22 cellular contexts compared by ENCODE assay signal in genomic region chr16:84658690-84659089, GRCh38. TPM values are rescaled to one million over a fixed set of nuclear protein-coding genes. Genes with fewer than 3 reads are reported as not detected.
DNase-seq lines count a peak whose midpoint lies in the region; ATAC-seq, FAIRE-seq and TF ChIP-seq lines count a peak whose summit lies in the region.
"Had no signal": no experiment of that assay in that cellular context is flagged by ENCODE, and none has a peak within 500 bp of the region (broad histone marks: within the 10 kb centered on the region; RNA-seq: fewer than 3 reads in every experiment).

No MANE protein-coding gene starts in this region.

- no peak overlapping the region for H3K4me3 Mint-ChIP-seq in activated naive CD8-positive, alpha-beta T cell treated with anti-CD3 and anti-CD28 coated beads for 36 hours
- no peak overlapping the region for H3K4me3 Mint-ChIP-seq in activated naive CD8-positive, alpha-beta T cell treated with anti-CD3 and anti-CD28 coated beads, Interleukin-2, amount 50 U/mL, for 24 hours
- H3K4me3 Mint-ChIP-seq in GM23338 (no peak overlapping the region), neural progenitor cell (no peak overlapping the region)
- H3K4me3 Mint-ChIP-seq: CD4-positive, CD25-positive, alpha-beta regulatory T cell had no signal

- no peaks in the 10 kb centered on the region for H3K9me2 ChIP-seq in GM23338 (ENCODE audit: insufficient read depth)

- peaks cover 29% of the 10 kb centered on the region for H3K36me3 Mint-ChIP-seq in activated naive CD8-positive, alpha-beta T cell treated with anti-CD3 and anti-CD28 coated beads for 36 hours
- H3K36me3 Mint-ChIP-seq in activated naive CD8-positive, alpha-beta T cell treated with anti-CD3 and anti-CD28 coated beads, Interleukin-2, amount 50 U/mL, for 24 hours (ENCODE audit: low read depth): peaks cover 33% of the 10 kb centered on the region
- peaks cover 48% of the 10 kb centered on the region for H3K36me3 Mint-ChIP-seq in GM23338 (ENCODE audit: low read depth)
- peaks cover 26% of the 10 kb centered on the region for H3K36me3 Mint-ChIP-seq in neural progenitor cell

- H3K36me3 ChIP-seq in GM23338 (ENCODE audit: insufficient read depth): peaks cover 4% of the 10 kb centered on the region; the same call in 1 of the 2 replicates
- peaks cover 40 to 70% of the 10 kb centered on the region in 2 donors for H3K36me3 ChIP-seq in kidney (ENCODE audit: control insufficient read depth in 1 of 2, insufficient read depth in 2 of 2, low read length in 2 of 2)
- no peaks in the 10 kb centered on the region for H3K36me3 ChIP-seq in neural progenitor cell
- H3K36me3 ChIP-seq: MG63 had no signal

- H4K20me1 ChIP-seq in GM23338 (replicated peaks; ENCODE audit: insufficient read depth) (no peaks in the 10 kb centered on the region), neural progenitor cell (ENCODE audit: low read depth) (no peaks in the 10 kb centered on the region)

- no peaks in the 10 kb centered on the region for H3K79me2 ChIP-seq in GM23338 (replicated peaks; ENCODE audit: insufficient read depth)
- H3K79me2 ChIP-seq in neural progenitor cell (ENCODE audit: low read depth): no peaks in the 10 kb centered on the region

- H3K4me1 ChIP-seq in GM23338 (ENCODE audit: insufficient read depth) (peaks cover 4% of the 10 kb centered on the region), kidney (ENCODE audit: control insufficient read depth in 1 of 2, insufficient read depth in 1 of 2, low read depth in 1 of 2, low read length in 2 of 2) (no peaks in the 10 kb centered on the region), neural progenitor cell (no peaks in the 10 kb centered on the region)
- H3K4me1 ChIP-seq: A549, BE2C had no signal

- H3K27me3 ChIP-seq in GM23338 (ENCODE audit: insufficient read depth): no peaks in the 10 kb centered on the region
- H3K27me3 ChIP-seq in neural progenitor cell: no peaks in the 10 kb centered on the region
- H3K27me3 ChIP-seq: BE2C, MG63 had no signal

- H3K4me3 ChIP-seq in GM23338: no peak overlapping the region
- H3K4me3 ChIP-seq in kidney (ENCODE audit: low read length in 2 of 2): no peak overlapping the region
- no peak overlapping the region for H3K4me3 ChIP-seq in neural progenitor cell
- H3K4me3 ChIP-seq: A549, MG63 had no signal

- no peaks in the 10 kb centered on the region for H3K27me3 Mint-ChIP-seq in activated naive CD8-positive, alpha-beta T cell treated with anti-CD3 and anti-CD28 coated beads for 36 hours
- H3K27me3 Mint-ChIP-seq in activated naive CD8-positive, alpha-beta T cell treated with anti-CD3 and anti-CD28 coated beads, Interleukin-2, amount 50 U/mL, for 24 hours: no peaks in the 10 kb centered on the region
- H3K27me3 Mint-ChIP-seq in GM23338 (ENCODE audit: insufficient read depth, low read depth, poor library complexity) (peaks cover 16% of the 10 kb centered on the region), neural progenitor cell (ENCODE audit: insufficient read depth, low read depth) (peaks cover 5% of the 10 kb centered on the region)
- H3K27me3 Mint-ChIP-seq: CD4-positive, CD25-positive, alpha-beta regulatory T cell had no signal

- H3K4me1 Mint-ChIP-seq in activated naive CD8-positive, alpha-beta T cell treated with anti-CD3 and anti-CD28 coated beads for 36 hours: peaks cover 28% of the 10 kb centered on the region
- peaks cover 19% of the 10 kb centered on the region for H3K4me1 Mint-ChIP-seq in activated naive CD8-positive, alpha-beta T cell treated with anti-CD3 and anti-CD28 coated beads, Interleukin-2, amount 50 U/mL, for 24 hours
- H3K4me1 Mint-ChIP-seq in GM23338 (peaks cover 6% of the 10 kb centered on the region), neural progenitor cell (peaks cover 3% of the 10 kb centered on the region)

- H3F3A ChIP-seq in GM23338 (replicated peaks; ENCODE audit: low read depth) (no peaks in the 10 kb centered on the region), neural progenitor cell (ENCODE audit: low read depth) (no peaks in the 10 kb centered on the region)

- H3K9me3 ChIP-seq in kidney (ENCODE audit: control insufficient read depth in 1 of 2, low read length in 2 of 2): no peaks in the 10 kb centered on the region
- H3K9me3 ChIP-seq in neural progenitor cell (ENCODE audit: low read depth): no peaks in the 10 kb centered on the region
- H3K9me3 ChIP-seq: A549, BE2C, MG63 had no signal

- H3K9me3 Mint-ChIP-seq in activated naive CD8-positive, alpha-beta T cell treated with anti-CD3 and anti-CD28 coated beads for 36 hours: no peaks in the 10 kb centered on the region
- no peaks in the 10 kb centered on the region for H3K9me3 Mint-ChIP-seq in activated naive CD8-positive, alpha-beta T cell treated with anti-CD3 and anti-CD28 coated beads, Interleukin-2, amount 50 U/mL, for 24 hours
- H3K9me3 Mint-ChIP-seq in GM23338: no peaks in the 10 kb centered on the region
- no peaks in the 10 kb centered on the region for H3K9me3 Mint-ChIP-seq in neural progenitor cell
- H3K9me3 Mint-ChIP-seq: CD4-positive, CD25-positive, alpha-beta regulatory T cell had no signal

- intact Hi-C loops in kidney (cut with DNase I): no loop called here

- peak overlapping the region; percentile 66 for H3K27ac Mint-ChIP-seq in activated naive CD8-positive, alpha-beta T cell treated with anti-CD3 and anti-CD28 coated beads for 36 hours
- H3K27ac Mint-ChIP-seq in activated naive CD8-positive, alpha-beta T cell treated with anti-CD3 and anti-CD28 coated beads, Interleukin-2, amount 50 U/mL, for 24 hours: no peak overlapping the region
- H3K27ac Mint-ChIP-seq in GM23338: peak overlapping the region; percentile 75; the same call in 1 of the 2 replicates
- peak overlapping the region; percentile 57 for H3K27ac Mint-ChIP-seq in neural progenitor cell

- no peak for ATAC-seq in activated naive CD8-positive, alpha-beta T cell treated with anti-CD3 and anti-CD28 coated beads, Interleukin-2, amount 50 U/mL, for 24 hours
- ATAC-seq in GM23338 (no peak), GM19467 (IDR thresholded peaks at IDR 0.05; ENCODE audit: unreplicated experiment) (no peak)
- ATAC-seq: A549 had no signal

- H3K27ac ChIP-seq in GM23338 (ENCODE audit: low read depth) (no peak overlapping the region), kidney (ENCODE audit: low read depth in 2 of 2, low read length in 2 of 2) (no peak overlapping the region), neural progenitor cell (no peak overlapping the region)
- H3K27ac ChIP-seq: A549 had no signal

- H3K9ac ChIP-seq in kidney (ENCODE audit: low read length in 2 of 2) (no peak overlapping the region), neural progenitor cell (no peak overlapping the region)

- TF ChIP-seq CTCF in GM23338 (conservative IDR thresholded peaks at IDR 0.05; ENCODE audit: low read depth in 2 of 2) (no peak), kidney (IDR thresholded peaks at IDR 0.05; ENCODE audit: borderline replicate concordance, extremely low read depth, insufficient read depth) (no peak), neural progenitor cell (IDR thresholded peaks at IDR 0.05) (no peak)

- DNase-seq in activated naive CD8-positive, alpha-beta T cell treated with anti-CD3 and anti-CD28 coated beads for 36 hours: no peak
- no peak for DNase-seq in activated naive CD8-positive, alpha-beta T cell treated with anti-CD3 and anti-CD28 coated beads, Interleukin-2, amount 50 U/mL, for 24 hours
- no peak for DNase-seq in GM23338 (ENCODE audit: low spot score)
- DNase-seq in kidney: peak; percentile 23
- no peak for DNase-seq in neural progenitor cell (ENCODE audit: low spot score)
- DNase-seq in inferior parietal cortex (ENCODE audit: extremely low spot score): no peak
- no peak for DNase-seq in NCI-H446 treated with DMSO at 0.1 percent for 48 hours (lab: John Stamatoyannopoulos, UW)
- DNase-seq: BE2C; CD4-positive, CD25-positive, alpha-beta regulatory T cell; COR-L47; DMS79; MG63; NCI-H1417; NCI-H187; NCI-H446; NCI-H526 treated with DMSO at 0.1 percent for 48 hours; OCI-M1; SHP77 had no signal

- no peak for FAIRE-seq in kidney (lab: Jason Lieb, UNC)
- FAIRE-seq: A549, H54, RCC 7860 had no signal

- H3K4me2 ChIP-seq in GM23338 (no peak overlapping the region), neural progenitor cell (no peak overlapping the region)
- H3K4me2 ChIP-seq: A549 had no signal

- H2AFZ ChIP-seq in GM23338 (no peak overlapping the region), neural progenitor cell (replicated peaks) (no peak overlapping the region)

TF ChIP-seq in GM23338, 12 proteins besides CTCF, POLR2A, EP300 and RAD21 (continues in another document):
- no peak for TF ChIP-seq STAT1 (IDR thresholded peaks at IDR 0.05; ENCODE audit: unreplicated experiment)

RNA-seq across cellular contexts. Expression of gene KLHL36, which starts 10.4 kb away (rescaled TPM):
- 10 to 100 TPM; 32.6 to 34.8 TPM for total RNA-seq in activated naive CD8-positive, alpha-beta T cell treated with anti-CD3 and anti-CD28 coated beads for 36 hours
- total RNA-seq in GM23338 (2014; rRNA removed; shearing (Covaris generic)): 54.6 and 70.4 TPM in 2 replicates
- 13.4 and 15.5 TPM in 2 replicates for polyA plus RNA-seq in GM23338 (2016; fragmentation: Nextera tagmentation; extraction: Ambion mirVana)
- total RNA-seq in kidney: 76.6 TPM
- polyA plus RNA-seq in kidney (ENCODE audit: insufficient read depth, low read depth, low replicate concordance): 13.7 TPM
- 15.9 and 25.3 TPM in 2 replicates for total RNA-seq in neural progenitor cell (ENCODE audit: low replicate concordance)

RNA-seq across cellular contexts. Expression of gene COTL1, which starts 40.8 kb away (rescaled TPM):
- total RNA-seq in activated naive CD8-positive, alpha-beta T cell treated with anti-CD3 and anti-CD28 coated beads for 36 hours: 100 to 1,000 TPM; 588 to 605 TPM
- 111 and 117 TPM in 2 replicates for total RNA-seq in GM23338 (2014; rRNA removed; shearing (Covaris generic))
- polyA plus RNA-seq in GM23338 (2016; fragmentation: Nextera tagmentation; extraction: Ambion mirVana) (165 and 166 TPM in 2 replicates), kidney (ENCODE audit: insufficient read depth, low read depth, low replicate concordance) (136 TPM)
- total RNA-seq in kidney (122 TPM), neural progenitor cell (ENCODE audit: low replicate concordance) (46.9 and 93.7 TPM in 2 replicates)

RNA-seq across cellular contexts. Expression of gene USP10, which starts 41.1 kb away (rescaled TPM):
- 100 to 1,000 TPM; 148 to 151 TPM for total RNA-seq in activated naive CD8-positive, alpha-beta T cell treated with anti-CD3 and anti-CD28 coated beads for 36 hours
- 144 and 158 TPM in 2 replicates for total RNA-seq in GM23338 (2014; rRNA removed; shearing (Covaris generic))
- polyA plus RNA-seq in GM23338 (2016; fragmentation: Nextera tagmentation; extraction: Ambion mirVana) (186 and 194 TPM in 2 replicates), kidney (ENCODE audit: insufficient read depth, low read depth, low replicate concordance) (36.8 TPM)
- total RNA-seq in kidney (79.5 TPM), neural progenitor cell (ENCODE audit: low replicate concordance) (117 and 130 TPM in 2 replicates)
